ENCODE assay signal across 27 cellular contexts in the genomic region with DNA sequence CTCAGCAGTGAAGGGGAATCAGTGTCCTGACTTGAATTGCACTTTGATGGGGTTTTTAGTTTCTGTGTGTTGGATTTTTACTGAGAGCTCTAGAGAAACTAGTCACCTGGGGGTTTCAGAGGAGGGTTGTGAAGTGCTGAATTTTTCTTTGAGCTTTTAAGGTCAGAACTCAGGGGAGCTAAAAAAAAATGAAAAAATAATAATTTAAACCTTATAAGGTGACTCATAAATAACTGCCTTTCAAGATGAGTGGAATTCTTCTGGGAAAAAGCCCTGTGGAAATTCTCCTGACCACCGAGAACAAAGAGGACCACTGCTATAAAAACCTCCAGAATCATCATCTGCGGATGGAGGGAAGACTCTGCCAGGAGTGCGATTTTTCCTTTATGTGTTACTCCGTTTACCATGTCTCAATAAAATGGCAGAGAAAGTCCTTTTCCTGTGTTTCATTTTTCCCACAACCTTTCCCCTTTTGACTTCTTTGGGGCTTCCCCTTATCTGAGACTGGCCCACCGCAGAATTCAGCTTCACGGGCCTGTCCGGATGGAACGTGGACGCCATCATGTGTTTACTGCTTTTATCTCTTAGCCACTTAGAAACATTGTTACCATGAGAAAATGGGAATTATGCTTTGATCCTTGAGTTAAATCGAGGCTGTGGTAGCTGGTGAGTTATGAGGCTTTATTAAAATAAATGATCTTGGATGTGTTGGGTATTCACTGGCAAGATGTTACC. TPM values are rescaled to one million over a fixed set of nuclear protein-coding genes. Genes with fewer than 3 reads are reported as not detected.
DNase-seq lines count a peak whose midpoint lies in the region; ATAC-seq, FAIRE-seq and TF ChIP-seq lines count a peak whose summit lies in the region.
"Had no signal": no experiment of that assay in that cellular context is flagged by ENCODE, and none has a peak within 500 bp of the region (broad histone marks: within the 10 kb centered on the region; RNA-seq: fewer than 3 reads in every experiment).

No MANE protein-coding gene starts in this region.

- H3K23me2 ChIP-seq in H9 (ENCODE audit: insufficient read length, low read depth, low read length, poor library complexity, severe bottlenecking): no peaks in the 10 kb centered on the region

- H4K20me1 ChIP-seq in H9 (ENCODE audit: control insufficient read depth, insufficient read depth, insufficient read length): no peaks in the 10 kb centered on the region

- no peak overlapping the region for H4K5ac ChIP-seq in H9 (ENCODE audit: insufficient read length, low read depth, low read length)

- no peak overlapping the region for H4K91ac ChIP-seq in H9 (ENCODE audit: insufficient read length, low read depth, low read length)

- no peak overlapping the region for H3K4me3 Mint-ChIP-seq in activated CD4-positive, alpha-beta T cell treated with anti-CD3 and anti-CD28 coated beads for 36 hours
- H3K4me3 Mint-ChIP-seq in H9 (no peak overlapping the region), nephron progenitor cell (peak overlapping the region; percentile 8)
- H3K4me3 Mint-ChIP-seq: activated T-helper 1 cell treated with anti-CD3 and anti-CD28 coated beads, Interleukin-12 subunit alpha, Interleukin-12 subunit beta, Interleukin-2, Interleukin-4 antibody, amounts not matched to agents 30 ng/mL and 10 ng/mL and 1 ng/mL, durations not matched to agents 14 hours and 24 hours and 36 hours; CD8-positive, alpha-beta T cell; natural killer cell treated with Interleukin-12 subunit alpha and Interleukin-12 subunit beta and Interleukin-15 and Interleukin-18, amount 100 ng/mL, for 72 hours had no signal

- H3K9ac ChIP-seq in H9 (ENCODE audit: extremely low read depth, insufficient read length, low read length): peak overlapping the region; percentile 2

- intact Hi-C loops in activated CD4-positive, alpha-beta T cell treated with anti-CD3 and anti-CD28 coated beads for 36 hours (cut with DNase I, micrococcal nuclease): no loop called here

- no peak overlapping the region for H3K4ac ChIP-seq in H9 (ENCODE audit: low read depth, low read length)

- no peak for FAIRE-seq in HTR-8/SVneo (lab: Jason Lieb, UNC)
- FAIRE-seq: GM12878 had no signal

- H2BK5ac ChIP-seq in H9 (ENCODE audit: insufficient read length, low read length): no peak overlapping the region

- no peaks in the 10 kb centered on the region for H3K27me3 Mint-ChIP-seq in activated CD4-positive, alpha-beta T cell treated with anti-CD3 and anti-CD28 coated beads for 36 hours
- H3K27me3 Mint-ChIP-seq in H9 (ENCODE audit: low read depth) (peaks cover 1% of the 10 kb centered on the region; the same call in 1 of the 2 replicates), nephron progenitor cell (ENCODE audit: low read depth, poor library complexity) (peaks cover 3% of the 10 kb centered on the region)
- H3K27me3 Mint-ChIP-seq: natural killer cell treated with Interleukin-12 subunit alpha and Interleukin-12 subunit beta and Interleukin-15 and Interleukin-18, amount 100 ng/mL, for 72 hours had no signal

- CTCF ChIA-PET in activated CD4-positive, alpha-beta T cell treated with anti-CD3 and anti-CD28 coated beads for 36 hours (lab: Charles Lee): interaction anchor here (0.7 to 0.8 kb wide), 3 partner anchors 21 to 193 kb away, joined by 3 read pairs; no protein-coding TSS in a partner anchor

- no peak overlapping the region for H2AK5ac ChIP-seq in H9 (ENCODE audit: insufficient read length, low read length)

- peaks cover 4% of the 10 kb centered on the region; the same call in 1 of the 2 replicates for H3K79me2 ChIP-seq in H9 (ENCODE audit: insufficient read depth, low read length)

- H3K4me1 ChIP-seq in H9 (ENCODE audit: insufficient read depth, low read length): no peaks in the 10 kb centered on the region
- H3K4me1 ChIP-seq: left ventricle myocardium inferior had no signal

- H3K27me3 ChIP-seq in H9 (ENCODE audit: insufficient read depth, low read length): no peaks in the 10 kb centered on the region
- H3K27me3 ChIP-seq in H7 (ENCODE audit: control insufficient read depth, insufficient read depth, low read length): no peaks in the 10 kb centered on the region
- H3K27me3 ChIP-seq: tibial nerve had no signal

- in situ Hi-C loops in astrocyte of the cerebellum (cut with HindIII; ENCODE audit: low sequenced_read_pairs): no loop called here

- DNase-seq in activated CD4-positive, alpha-beta T cell treated with anti-CD3 and anti-CD28 coated beads for 36 hours: no peak
- no peak for DNase-seq in activated CD4-positive, alpha-beta T cell treated with anti-CD3 and anti-CD28 coated beads, Interleukin-2, amount 50 U/mL, for 1 hour
- DNase-seq in H9 (no peak), astrocyte of the cerebellum (ENCODE audit: low read depth) (peak; percentile 86), nephron progenitor cell (no peak), H7 (no peak), HTR-8/SVneo (ENCODE audit: insufficient read length, low spot score) (no peak), occipital lobe (lab: John Stamatoyannopoulos, UW) (no peak)
- DNase-seq: 8988T; CD8-positive, alpha-beta T cell; central memory CD4-positive, alpha-beta T cell; DMS153; foreskin melanocyte; hypothalamus; left ventricle myocardium inferior; midbrain; MV-4-11; NCI-H1694; NCI-H69; stimulated activated naive CD4-positive, alpha-beta T cell; SW 1271 had no signal

- no peak overlapping the region for H3T11ph ChIP-seq in H9 (ENCODE audit: low read length)

- H3K4me3 ChIP-seq in astrocyte of the cerebellum (ENCODE audit: low read depth, low read length) (no peak overlapping the region), H7 (ENCODE audit: insufficient read depth, low read depth, low read length) (no peak overlapping the region)
- H3K4me3 ChIP-seq: GM12878, left ventricle myocardium inferior, tibial nerve had no signal

- no peak overlapping the region for H3K27ac ChIP-seq in H9 (ENCODE audit: insufficient read length, low read depth, low read length)
- H3K27ac ChIP-seq: epithelial cell of prostate, left ventricle myocardium inferior, tibial nerve had no signal

- H3K18ac ChIP-seq in H9 (ENCODE audit: insufficient read length, low read depth, low read length): no peak overlapping the region

- peak; percentile 63 for ATAC-seq in activated CD4-positive, alpha-beta T cell treated with anti-CD3 and anti-CD28 coated beads for 36 hours
- ATAC-seq: activated CD4-positive, CD25-positive, alpha-beta regulatory T cell treated with anti-CD3 and anti-CD28 coated beads, Interleukin-2, amount 50 U/mL, for 24 hours; CD8-positive, alpha-beta T cell; GM12878; natural killer cell treated with Interleukin-12 subunit alpha and Interleukin-12 subunit beta and Interleukin-15 and Interleukin-18, amount 100 ng/mL, for 72 hours had no signal

- H4K8ac ChIP-seq in H9 (replicated peaks; ENCODE audit: insufficient read length, low read depth, low read length): no peak overlapping the region

- no peak overlapping the region for H2BK20ac ChIP-seq in H9 (ENCODE audit: low read depth, low read length, poor library complexity, severe bottlenecking)

- no peak overlapping the region for H3K56ac ChIP-seq in H9 (ENCODE audit: insufficient read length, low read depth, low read length)

- TF ChIP-seq CTCF in H9 (conservative IDR thresholded peaks at IDR 0.05) (no peak), astrocyte of the cerebellum (IDR thresholded peaks at IDR 0.05; ENCODE audit: low read depth, low read length, missing control alignments) (no peak), nephron progenitor cell (IDR thresholded peaks at IDR 0.05) (no peak)

- no peaks in the 10 kb centered on the region for H3K9me3 Mint-ChIP-seq in activated CD4-positive, alpha-beta T cell treated with anti-CD3 and anti-CD28 coated beads for 36 hours (ENCODE audit: low read depth)
- H3K9me3 Mint-ChIP-seq in H9 (no peaks in the 10 kb centered on the region), nephron progenitor cell (no peaks in the 10 kb centered on the region)
- H3K9me3 Mint-ChIP-seq: activated T-helper 1 cell treated with anti-CD3 and anti-CD28 coated beads, Interleukin-12 subunit alpha, Interleukin-12 subunit beta, Interleukin-2, Interleukin-4 antibody, amounts not matched to agents 30 ng/mL and 10 ng/mL and 1 ng/mL, durations not matched to agents 14 hours and 24 hours and 36 hours; CD8-positive, alpha-beta T cell; natural killer cell treated with Interleukin-12 subunit alpha and Interleukin-12 subunit beta and Interleukin-15 and Interleukin-18, amount 100 ng/mL, for 72 hours had no signal

- no peaks in the 10 kb centered on the region for H3K9me3 ChIP-seq in H9 (ENCODE audit: control insufficient read depth, low read depth, low read length)
- H3K9me3 ChIP-seq: left ventricle myocardium inferior, tibial nerve had no signal

- no peak overlapping the region for H3K23ac ChIP-seq in H9 (ENCODE audit: insufficient read length, low read depth, low read length)

- no peak overlapping the region for H3K4me2 ChIP-seq in H9 (ENCODE audit: insufficient read depth, insufficient read length, low read length)

- no peak overlapping the region for H2BK120ac ChIP-seq in H9 (ENCODE audit: low read depth, low read length, poor library complexity, severe bottlenecking)

- H3K4me1 Mint-ChIP-seq in activated CD4-positive, alpha-beta T cell treated with anti-CD3 and anti-CD28 coated beads for 36 hours: peaks cover 39% of the 10 kb centered on the region
- H3K4me1 Mint-ChIP-seq in H9 (peaks cover 10 to 11% of the 10 kb centered on the region in 2 experiments), nephron progenitor cell (peaks cover 22% of the 10 kb centered on the region)

- H2BK15ac ChIP-seq in H9 (ENCODE audit: low read depth, low read length): no peak overlapping the region

- no CpG with 5 or more reads among the region's 10 CpGs for WGBS in H9 (ENCODE audit: extremely low coverage, insufficient read length, low lambda C conversion rate)

- no peak overlapping the region for H3K14ac ChIP-seq in H9 (ENCODE audit: insufficient read depth, low read length)

- no peak overlapping the region for H2BK12ac ChIP-seq in H9 (ENCODE audit: insufficient read length, low read depth, low read length)

- H2AFZ ChIP-seq in H9 (ENCODE audit: low read length): no peak overlapping the region

- H3K79me1 ChIP-seq in H9 (ENCODE audit: insufficient read depth, low read depth, low read length, poor library complexity, severe bottlenecking): peaks cover 11% of the 10 kb centered on the region

- H3K36me3 Mint-ChIP-seq in activated CD4-positive, alpha-beta T cell treated with anti-CD3 and anti-CD28 coated beads for 36 hours (ENCODE audit: low read depth): peaks cover 8% of the 10 kb centered on the region
- H3K36me3 Mint-ChIP-seq in H9 (ENCODE audit: insufficient read depth in 1 of 3, low read depth in 3 of 3) (peaks cover 0 to 4% (median 0%) of the 10 kb centered on the region in 3 experiments; a peak in 1 of 7 replicates), nephron progenitor cell (ENCODE audit: low read depth) (peaks cover 14% of the 10 kb centered on the region)
- H3K36me3 Mint-ChIP-seq: natural killer cell treated with Interleukin-12 subunit alpha and Interleukin-12 subunit beta and Interleukin-15 and Interleukin-18, amount 100 ng/mL, for 72 hours had no signal

- H3K27ac Mint-ChIP-seq in activated CD4-positive, alpha-beta T cell treated with anti-CD3 and anti-CD28 coated beads for 36 hours: peak overlapping the region; percentile 13
- H3K27ac Mint-ChIP-seq in H9 (no peak overlapping the region; a peak in 2 of 7 replicates), nephron progenitor cell (peak overlapping the region; percentile 84)
- H3K27ac Mint-ChIP-seq: activated T-helper 1 cell treated with anti-CD3 and anti-CD28 coated beads, Interleukin-12 subunit alpha, Interleukin-12 subunit beta, Interleukin-2, Interleukin-4 antibody, amounts not matched to agents 30 ng/mL and 10 ng/mL and 1 ng/mL, durations not matched to agents 14 hours and 24 hours and 36 hours; CD8-positive, alpha-beta T cell; natural killer cell treated with Interleukin-12 subunit alpha and Interleukin-12 subunit beta and Interleukin-15 and Interleukin-18, amount 100 ng/mL, for 72 hours had no signal

- no peaks in the 10 kb centered on the region for H3K36me3 ChIP-seq in H7 (replicated peaks; ENCODE audit: control insufficient read depth, insufficient read depth, low read length)
- H3K36me3 ChIP-seq: left ventricle myocardium inferior had no signal

- POLR2A ChIA-PET in activated CD4-positive, alpha-beta T cell treated with anti-CD3 and anti-CD28 coated beads for 36 hours (lab: Charles Lee): no interaction called here

RNA-seq across cellular contexts. Expression of a gene that starts 39.7 kb away (rescaled TPM):
- 10 to 100 TPM; 48.6 to 58.1 TPM for total RNA-seq in activated CD4-positive, alpha-beta T cell treated with anti-CD3 and anti-CD28 coated beads for 36 hours
- total RNA-seq in H9 (2021): 24.3 and 25.1 TPM in 2 replicates
- total RNA-seq in H7 (2014; rRNA removed; shearing (Covaris generic)): 20.9 TPM in 2 replicates
- 14.2 TPM for total RNA-seq in occipital lobe

Comparison
In these comparisons a context has a peak if more than half of its experiments do, and no peak if none do; other contexts are left out.
1. H3K27ac Mint-ChIP-seq: peak in activated CD4-positive, alpha-beta T cell treated with anti-CD3 and anti-CD28 coated beads for 36 hours (single experiment) and nephron progenitor cell (single experiment); none in H9 (0 of 3).